In the genomic region with DNA sequence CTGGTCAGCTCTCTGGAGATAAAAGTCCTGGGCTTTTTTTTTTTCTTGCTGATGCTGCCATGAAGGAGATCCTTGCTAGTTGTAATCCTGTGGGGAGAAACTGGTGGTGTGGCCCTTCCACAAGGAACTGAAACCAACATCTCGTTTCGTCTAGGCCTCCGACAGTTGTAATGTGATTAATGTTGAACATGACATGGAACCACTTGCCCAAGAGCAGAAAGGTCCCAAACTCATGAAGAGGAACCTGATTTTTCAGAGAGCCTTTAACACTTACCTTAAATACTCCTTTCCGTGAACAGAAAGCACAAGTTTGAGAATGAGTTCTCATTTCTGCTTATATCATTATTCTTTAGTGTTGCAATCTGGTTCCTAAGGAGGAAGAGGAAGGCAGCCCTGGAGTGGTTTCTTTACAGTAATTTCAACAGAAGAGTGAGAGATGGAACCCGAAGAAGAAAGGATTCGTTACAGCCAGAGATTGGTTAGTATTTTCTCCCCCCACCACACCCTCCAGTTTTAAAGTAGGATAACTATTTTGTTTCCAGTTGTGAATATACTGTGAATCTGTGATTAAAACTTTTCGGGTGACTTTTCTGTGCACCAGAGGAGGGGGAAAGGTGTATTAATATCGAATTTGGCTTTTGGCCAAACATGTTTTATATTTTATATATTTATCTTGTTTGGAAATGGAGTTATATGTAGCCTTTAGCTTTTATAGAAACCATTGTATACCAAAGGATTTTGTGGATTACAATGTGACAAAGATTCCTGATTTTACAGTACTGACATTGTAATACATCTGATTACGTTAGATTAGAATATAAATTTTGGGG, we compare ENCODE assay signal across 8 cellular contexts. TPM values are rescaled to one million over a fixed set of nuclear protein-coding genes. Genes with fewer than 3 reads are reported as not detected.
DNase-seq lines count a peak whose midpoint lies in the region; ATAC-seq, FAIRE-seq and TF ChIP-seq lines count a peak whose summit lies in the region.

No MANE protein-coding gene starts in this region.

- RAD21 ChIA-PET in GM12878 (lab: Charles Lee; ENCODE audit: unreplicated experiment), result interaction anchor here (1.3 to 1.7 kb wide), 3 partner anchors 26 to 70 kb away, joined by 3 to 8 read pairs (median 5); no protein-coding TSS in a partner anchor

- TF ChIP-seq EP300 in GM12878 (IDR thresholded peaks at IDR 0.05; ENCODE audit: borderline replicate concordance in 1 of 2, control insufficient read depth in 1 of 2, low read depth in 2 of 2, low read length in 2 of 2) (peak in 1 of 2 experiments; percentile 63; a peak in 1 of 4 replicates), HepG2 (IDR thresholded peaks at IDR 0.05; ENCODE audit: low read depth in 2 of 2, low read length in 2 of 2) (no peak), HepG2 (CRISPR knock-in tag; IDR thresholded peaks at IDR 0.05; ENCODE audit: borderline replicate concordance) (no peak), suprapubic skin (IDR thresholded peaks at IDR 0.05) (no peak)

- FAIRE-seq in GM12878 (lab: Jason Lieb, UNC), result peak; percentile 96
- no peak for FAIRE-seq in HepG2 (lab: Jason Lieb, UNC)

- H3K9me3 ChIP-seq in GM12878 (replicated peaks; ENCODE audit: control insufficient read depth, insufficient read depth, low read length), result no peaks in the 10 kb centered on the region; the same call in 2 of the 3 replicates
- no peaks in the 10 kb centered on the region for H3K9me3 ChIP-seq in HepG2 (ENCODE audit: low read length)
- H3K9me3 ChIP-seq in suprapubic skin, result no peaks in the 10 kb centered on the region

- SMC1A ChIA-PET in GM12878 (lab: Charles Lee; ENCODE audit: uncharacterized antibody, unreplicated experiment), result interaction anchor here (0.6 to 2.2 kb wide), 13 partner anchors 8 to 261 kb away, joined by 3 to 9 read pairs (median 4); no protein-coding TSS in a partner anchor

- H3K4me3 ChIP-seq in GM12878 (peak overlapping the region; percentile 93), HepG2 (replicated peaks in 1 of 3; ENCODE audit: insufficient read depth in 1 of 3, low read depth in 2 of 3, low read length in 3 of 3) (peak overlapping the region; percentile 82 to 100 (median 86)), suprapubic skin (peak overlapping the region; percentile 92)

- peaks cover 64% of the 10 kb centered on the region for H3K79me2 ChIP-seq in GM12878 (ENCODE audit: control insufficient read depth, insufficient read depth, low read length)
- peaks cover 59% of the 10 kb centered on the region for H3K79me2 ChIP-seq in HepG2 (ENCODE audit: insufficient read depth, low read length)

- no peak overlapping the region; the same call in 1 of the 2 replicates for H2AFZ ChIP-seq in GM12878 (ENCODE audit: control insufficient read depth, low read depth, low read length)
- no peak overlapping the region for H2AFZ ChIP-seq in HepG2 (ENCODE audit: low read length)

- WGBS in GM12878 (ENCODE audit: insufficient coverage, insufficient replicate concordance, low lambda C conversion rate, missing lambda C conversion rate), result 0% methylated on average over 9 of the region's 9 CpGs
- 11% methylated on average over 9 of the region's 9 CpGs for WGBS in HepG2 (ENCODE audit: low lambda C conversion rate)
- 10% methylated on average over 9 of the region's 9 CpGs for whole genome bisulfite sequencing in suprapubic skin

- H4K20me1 ChIP-seq in GM12878 (ENCODE audit: control insufficient read depth, insufficient read depth), result no peaks in the 10 kb centered on the region
- peaks cover 16% of the 10 kb centered on the region for H4K20me1 ChIP-seq in HepG2 (ENCODE audit: insufficient read depth, low read length)

- H3K27ac ChIP-seq in GM12878 (ENCODE audit: control insufficient read depth, insufficient read depth) (peak overlapping the region; percentile 77), HepG2 (ENCODE audit: extremely low read length, insufficient read depth, low read length) (peak overlapping the region; percentile 21), suprapubic skin (peak overlapping the region; percentile 99)

- POLR2A ChIA-PET in GM12878 (lab: Charles Lee), result interaction anchor here (0.6 to 1.2 kb wide), 3 partner anchors 58 to 437 kb away, joined by 3 to 4 read pairs (median 3); no protein-coding TSS in a partner anchor
- POLR2A ChIA-PET in HepG2 (lab: Yijun Ruan, JAX), result no interaction called here

- peak; percentile 36 for DNase-seq in activated naive CD4-positive, alpha-beta T cell treated with anti-CD3 and anti-CD28 coated beads for 36 hours
- DNase-seq in activated naive CD4-positive, alpha-beta T cell treated with anti-CD3 and anti-CD28 coated beads, Interleukin-2, amount 50 U/mL, for 16 hours, result no peak
- DNase-seq in NCI-H446 treated with DMSO at 0.1 percent for 48 hours (lab: John Stamatoyannopoulos, UW), result peak; percentile 35
- peak; percentile 77 for DNase-seq in GM12878 (ENCODE audit: low read depth, low spot score)
- DNase-seq in HepG2 (ENCODE audit: low spot score), result no peak
- DNase-seq in suprapubic skin (ENCODE audit: low spot score in 2 of 2), result peak; percentile 43 to 51
- no peak for DNase-seq in NCI-H345 (lab: John Stamatoyannopoulos, UW)
- no peak for DNase-seq in SW 1271 (lab: John Stamatoyannopoulos, UW)

- H3K27ac Mint-ChIP-seq in activated naive CD4-positive, alpha-beta T cell treated with anti-CD3 and anti-CD28 coated beads for 36 hours, result peak overlapping the region; percentile 92

- H3K36me3 ChIP-seq in GM12878 (ENCODE audit: control insufficient read depth in 2 of 2, insufficient read depth in 2 of 2, low read length in 1 of 2) (peaks cover 0 to 16% of the 10 kb centered on the region in 2 experiments; a peak in 2 of 4 replicates), HepG2 (replicated peaks in 1 of 2; ENCODE audit: control insufficient read depth in 1 of 2, insufficient read depth in 2 of 2, low read length in 2 of 2) (peaks cover 3% of the 10 kb centered on the region in 2 experiments; a peak in 1 of 5 replicates), suprapubic skin (peaks cover 4% of the 10 kb centered on the region)

- no peaks in the 10 kb centered on the region for H3K27me3 Mint-ChIP-seq in activated naive CD4-positive, alpha-beta T cell treated with anti-CD3 and anti-CD28 coated beads for 36 hours (ENCODE audit: low read depth)

- H3K9ac ChIP-seq in GM12878 (ENCODE audit: control insufficient read depth, insufficient read depth, low read length) (peak overlapping the region; percentile 67), HepG2 (ENCODE audit: insufficient read depth, low read depth, low read length) (peak overlapping the region; percentile 92)

- H3K4me1 ChIP-seq in GM12878 (ENCODE audit: control insufficient read depth, insufficient read depth, low read length) (peaks cover 10% of the 10 kb centered on the region), HepG2 (ENCODE audit: insufficient read depth, low read length) (peaks cover 36% of the 10 kb centered on the region), suprapubic skin (peaks cover 48% of the 10 kb centered on the region)

- in situ Hi-C loops in GM12878 (cut with MboI), result no loop called here
- in situ Hi-C loops in HepG2 (cut with HindIII; ENCODE audit: extremely low pct_ligation_motif_present, low pct_unique_long_range_greater_than_20kb), result no loop called here

- intact Hi-C loops in activated naive CD4-positive, alpha-beta T cell treated with anti-CD3 and anti-CD28 coated beads for 36 hours (cut with micrococcal nuclease), result loop anchor here (5.0 kb wide), 1 partner anchor 46 kb away; no protein-coding TSS in a partner anchor
- intact Hi-C loops in GM12878 (cut with micrococcal nuclease; ENCODE audit: unreplicated experiment) (loop anchor here (5.0 kb wide), 1 partner anchor 41 kb away; no protein-coding TSS in a partner anchor), HepG2 (cut with micrococcal nuclease; ENCODE audit: unreplicated experiment) (no loop called here)

- H3K36me3 Mint-ChIP-seq in activated naive CD4-positive, alpha-beta T cell treated with anti-CD3 and anti-CD28 coated beads for 36 hours (ENCODE audit: low read depth), result peaks cover 13% of the 10 kb centered on the region

- peaks cover 32% of the 10 kb centered on the region for H3K4me1 Mint-ChIP-seq in activated naive CD4-positive, alpha-beta T cell treated with anti-CD3 and anti-CD28 coated beads for 36 hours (ENCODE audit: low read depth)

- H3K4me2 ChIP-seq in GM12878 (ENCODE audit: control insufficient read depth, insufficient read depth) (peak overlapping the region; percentile 89), HepG2 (ENCODE audit: low read depth, low read length) (peak overlapping the region; percentile 61)

- TSS peak; percentile 64 for BruUV-seq in GM12878 (replicated peaks; lab: Mats Ljungman, UMichigan)
- no TSS peak for BruUV-seq in HepG2 (replicated peaks; lab: Mats Ljungman, UMichigan)

- H3K4me3 Mint-ChIP-seq in activated naive CD4-positive, alpha-beta T cell treated with anti-CD3 and anti-CD28 coated beads for 36 hours, result peak overlapping the region; percentile 97

- ATAC-seq in GM12878 (peak; percentile 61), HepG2 (no peak)

- no peak for TF ChIP-seq CTCF in GM12878 (IDR thresholded peaks at IDR 0.05 in 2 of 3, conservative IDR thresholded peaks at IDR 0.05 in 1 of 3; ENCODE audit: control insufficient read depth in 2 of 3, extremely low read depth in 1 of 3, insufficient read depth in 1 of 3, low read depth in 3 of 3, low read length in 3 of 3)
- TF ChIP-seq CTCF in HepG2 (CRISPR knock-in tag; IDR thresholded peaks at IDR 0.05), result no peak
- no peak for TF ChIP-seq CTCF in suprapubic skin (IDR thresholded peaks at IDR 0.05)

- H3K9me3 Mint-ChIP-seq in activated naive CD4-positive, alpha-beta T cell treated with anti-CD3 and anti-CD28 coated beads for 36 hours, result no peaks in the 10 kb centered on the region

- TF ChIP-seq POLR2A in GM12878 (IDR thresholded peaks at IDR 0.05; ENCODE audit: low read depth, low read length) (no peak), HepG2 (IDR thresholded peaks at IDR 0.05; ENCODE audit: insufficient read depth in 1 of 2, low read depth in 2 of 2, low read length in 2 of 2) (no peak), suprapubic skin (IDR thresholded peaks at IDR 0.05) (no peak)

- CTCF ChIA-PET in activated naive CD4-positive, alpha-beta T cell treated with anti-CD3 and anti-CD28 coated beads for 36 hours (lab: Charles Lee), result interaction anchor here (0.8 kb wide), 1 partner anchor 10 kb away, joined by 3 read pairs; no protein-coding TSS in a partner anchor
- CTCF ChIA-PET in GM12878 (lab: Yijun Ruan, JAX), result interaction anchor here (0.5 to 1.5 kb wide), 5 partner anchors 39 to 382 kb away, joined by 3 to 5 read pairs (median 3); no protein-coding TSS in a partner anchor
- CTCF ChIA-PET in HepG2 (lab: Yijun Ruan, JAX; ENCODE audit: low intra/inter-chr PET ratio, low total read pairs), result no interaction called here

- no peak for TF ChIP-seq RAD21 in GM12878 (IDR thresholded peaks at IDR 0.05; ENCODE audit: insufficient read depth, low read depth, low read length)
- no peak for TF ChIP-seq RAD21 in HepG2 (CRISPR knock-in tag; IDR thresholded peaks at IDR 0.05)

- H3K27me3 ChIP-seq in GM12878 (replicated peaks in 1 of 2; ENCODE audit: control insufficient read depth in 2 of 2, insufficient read depth in 2 of 2, low read length in 1 of 2) (no peaks in the 10 kb centered on the region), HepG2 (ENCODE audit: control insufficient read depth in 1 of 2, insufficient read depth in 2 of 2, low read length in 2 of 2) (no peaks in the 10 kb centered on the region; a peak in 1 of 5 replicates), suprapubic skin (no peaks in the 10 kb centered on the region)

RNA-seq across cellular contexts. Expression of a gene that starts 2.0 kb away (rescaled TPM):
- 10 to 100 TPM; 57.7 to 58.8 TPM for total RNA-seq in activated naive CD4-positive, alpha-beta T cell treated with anti-CD3 and anti-CD28 coated beads for 36 hours
- 275 and 292 TPM in 2 replicates for total RNA-seq in GM12878 (2013; cell fraction: nucleolus; rRNA removed)
- total RNA-seq in GM12878 (2014; rRNA removed) (32.5 and 41.1 TPM in 2 replicates), GM12878 (2014; rRNA removed; fragmentation: Illumina TruSeq; extraction: Trizol) (41.0 and 42.0 TPM in 2 replicates), GM12878 (2021) (62.0 and 69.3 TPM in 2 replicates), HepG2 (2016; rRNA removed; fragmentation: Illumina TruSeq; extraction: Trizol) (21.0 and 31.4 TPM in 2 replicates), suprapubic skin (100 to 1,000 TPM in 1 of 4 donors, 10 to 100 TPM in 3; 76.0 to 142 (median 84.8) TPM)
- 35.7 TPM for polyA plus RNA-seq in GM12878 (2011; ENCODE audit: low read depth)
- polyA plus RNA-seq in GM12878 (2011; rRNA removed) (34.2 and 66.1 TPM in 2 replicates), GM12878 (2014; fragmentation: Illumina TruSeq; extraction: Trizol) (53.7 and 65.7 TPM in 2 replicates), GM12878 (2014; fragmentation: Nextera tagmentation; extraction: Ambion mirVana) (10 to 100 TPM; 10.5 to 13.0 TPM), GM12878 (2014; rRNA removed) (43.2 and 49.2 TPM in 2 replicates), GM12878 (2016; fragmentation: Nextera tagmentation; extraction: Ambion mirVana) (10 to 100 TPM; 19.0 to 21.8 TPM), HepG2 (2011; rRNA removed) (31.3 and 37.3 TPM in 2 replicates)
- 57.6 and 60.4 TPM in 2 replicates for polyA plus RNA-seq in GM12878 (2011; cell fraction: cytosol; rRNA removed)
- polyA plus RNA-seq in GM12878 (2011; cell fraction: nucleus; rRNA removed), result 202 and 220 TPM in 2 replicates
- polyA plus RNA-seq in GM12878 (2012), result 48.6 and 55.0 TPM in 2 replicates
- polyA minus RNA-seq in GM12878 (2011; rRNA and poly(A)+ RNA removed), result 111 and 140 TPM in 2 replicates
- 40.4 and 41.4 TPM in 2 replicates for polyA minus RNA-seq in GM12878 (2011; cell fraction: cytosol; rRNA and poly(A)+ RNA removed)
- 62.4 and 103 TPM in 2 replicates for polyA minus RNA-seq in GM12878 (2011; cell fraction: nucleus; rRNA and poly(A)+ RNA removed)
- 7.4 and 8.4 TPM in 2 replicates for total RNA-seq in HepG2 (2016; cell fraction: cytosol; rRNA removed; fragmentation: Illumina TruSeq; extraction: Trizol; ENCODE audit: low read depth)
- total RNA-seq in HepG2 (2016; cell fraction: insoluble cytoplasmic fraction; rRNA removed; fragmentation: Illumina TruSeq; extraction: Trizol), result 17.7 and 29.6 TPM in 2 replicates
- 9.0 and 10.2 TPM in 2 replicates for total RNA-seq in HepG2 (2016; cell fraction: membrane; rRNA removed; fragmentation: Illumina TruSeq; extraction: Trizol)
- 45.9 and 47.8 TPM in 2 replicates for total RNA-seq in HepG2 (2016; cell fraction: nucleus; rRNA removed; fragmentation: Illumina TruSeq; extraction: Trizol)
- polyA plus RNA-seq in HepG2 (2011; cell fraction: cytosol; rRNA removed), result 18.3 and 18.5 TPM in 2 replicates
- 81.7 and 92.6 TPM in 2 replicates for polyA plus RNA-seq in HepG2 (2011; cell fraction: nucleus; rRNA removed)
- 21.6 and 22.9 TPM in 2 replicates for polyA plus RNA-seq in HepG2 (2012)
- 1.5 and 1.9 TPM in 2 replicates for polyA plus RNA-seq in HepG2 (2016; cell fraction: cytosol; fragmentation: Illumina TruSeq; extraction: Trizol; ENCODE audit: low read depth)
- 14.9 and 18.8 TPM in 2 replicates for polyA plus RNA-seq in HepG2 (2016; cell fraction: insoluble cytoplasmic fraction; fragmentation: Illumina TruSeq; extraction: Trizol; ENCODE audit: low read depth)
- 4.6 and 4.7 TPM in 2 replicates for polyA plus RNA-seq in HepG2 (2016; cell fraction: membrane; fragmentation: Illumina TruSeq; extraction: Trizol; ENCODE audit: low read depth)
- 60.3 and 65.7 TPM in 2 replicates for polyA plus RNA-seq in HepG2 (2016; cell fraction: nucleus; fragmentation: Illumina TruSeq; extraction: Trizol; ENCODE audit: insufficient read depth, low read depth)
- polyA minus RNA-seq in HepG2 (2011; rRNA and poly(A)+ RNA removed; ENCODE audit: low replicate concordance), result 64.9 and 123 TPM in 2 replicates
- polyA minus RNA-seq in HepG2 (2011; cell fraction: cytosol; rRNA and poly(A)+ RNA removed), result 23.3 and 29.3 TPM in 2 replicates
- polyA minus RNA-seq in HepG2 (2011; cell fraction: nucleus; rRNA and poly(A)+ RNA removed), result 81.8 and 91.5 TPM in 2 replicates

Comparison
In these comparisons a context has a peak if more than half of its experiments do, and no peak if none do; other contexts are left out.
1. DNase-seq: peak in activated naive CD4-positive, alpha-beta T cell treated with anti-CD3 and anti-CD28 coated beads for 36 hours (single experiment), NCI-H446 treated with DMSO at 0.1 percent for 48 hours (single experiment), GM12878 (single experiment) and suprapubic skin (2 of 2); none in activated naive CD4-positive, alpha-beta T cell treated with anti-CD3 and anti-CD28 coated beads, Interleukin-2, amount 50 U/mL, for 16 hours (single experiment), HepG2 (single experiment), NCI-H345 (single experiment) and SW 1271 (0 of 2).
2. H3K27ac ChIP-seq: peak in every context shown above with its lines; median percentile 99 in suprapubic skin; 77 in GM12878; 21 in HepG2.
3. Peak in every context shown above with its lines, with median percentiles within 50 percentile points of each other: H3K4me3 ChIP-seq.